Comparison of ENCODE assay signal across 8 cellular contexts in genomic region chr1:32394141-32394889, GRCh38. TPM values are rescaled to one million over a fixed set of nuclear protein-coding genes. Genes with fewer than 3 reads are reported as not detected.
A peak's percentile ranks its signal among the peaks of the same experiment; 100 is the strongest.
DNase-seq lines count a peak whose midpoint lies in the region; ATAC-seq and TF ChIP-seq lines count a peak whose summit lies in the region.

Gene BSDC1 (minus strand): TSS chr1:32394441. CDS start chr1:32394414, 27 bp downstream.

- intact Hi-C loops in head of caudate nucleus (cut with DNase I): loop anchor here (2.0 to 10.0 kb wide), 3 partner anchors 44 to 260 kb away; partner anchors contain the start of genes EIF3I, RBBP4, TMEM234 and ZBTB8OS

- TF ChIP-seq CTCF in GM12864 (IDR thresholded peaks at IDR 0.05; ENCODE audit: low read depth, low read length, missing control alignments) (no peak), osteocyte (IDR thresholded peaks at IDR 0.05) (no peak)

- DNase-seq in GM12864 (ENCODE audit: low read depth) (peak; percentile 94), NCI-H1417 (lab: John Stamatoyannopoulos, UW) (peak; percentile 98 to 100 (median 99)), SW 1271 (lab: John Stamatoyannopoulos, UW) (peak; percentile 97), head of caudate nucleus (peak; percentile 95 to 100 (median 99)), osteocyte (ENCODE audit: extremely low spot score, unreplicated experiment) (peak; percentile 99)
- DNase-seq in activated naive CD8-positive, alpha-beta T cell treated with anti-CD3 and anti-CD28 coated beads, Interleukin-2, amount 50 U/mL, for 16 hours (ENCODE audit: low read depth, low spot score): peak; percentile 99

- peak within 1 kb of the TSS; percentile 94 for H3K27ac ChIP-seq in thymus (ENCODE audit: low read depth)

- H3K4me3 ChIP-seq in GM12864 (ENCODE audit: low read depth, low read length): peak within 1 kb of the TSS; percentile 76
- H3K4me3 ChIP-seq in thymus (ENCODE audit: low read length): peak within 1 kb of the TSS; percentile 61

- peaks cover 8% of the 10 kb centered on the region for H3K4me1 ChIP-seq in thymus (ENCODE audit: control insufficient read depth, insufficient read depth, low read length)

- peak within 1 kb of the TSS; percentile 99 for H3K27ac Mint-ChIP-seq in osteocyte (ENCODE audit: unreplicated experiment)

- no peaks in the 10 kb centered on the region for H3K9me3 Mint-ChIP-seq in osteocyte (ENCODE audit: unreplicated experiment)

- ATAC-seq in HG02759 (IDR thresholded peaks at IDR 0.05; ENCODE audit: unreplicated experiment): peak; percentile 97

- H3K9me3 ChIP-seq in thymus (ENCODE audit: control insufficient read depth): no peaks in the 10 kb centered on the region

- peaks cover 13% of the 10 kb centered on the region for H3K36me3 ChIP-seq in thymus (ENCODE audit: control insufficient read depth, insufficient read depth)

- H3K27me3 ChIP-seq in thymus (ENCODE audit: control insufficient read depth, insufficient read depth): no peaks in the 10 kb centered on the region

- no peaks in the 10 kb centered on the region for H3K27me3 Mint-ChIP-seq in osteocyte (ENCODE audit: unreplicated experiment)

- WGBS in thymus: under 1% methylated on average over 48 of the region's 48 CpGs

- no peaks in the 10 kb centered on the region for H3K36me3 Mint-ChIP-seq in osteocyte (ENCODE audit: unreplicated experiment)

- peak within 1 kb of the TSS; percentile 100 for H3K4me3 Mint-ChIP-seq in osteocyte (ENCODE audit: unreplicated experiment)

- peaks cover 25% of the 10 kb centered on the region for H3K4me1 Mint-ChIP-seq in osteocyte (ENCODE audit: unreplicated experiment)

RNA-seq across cellular contexts. Expression of gene BSDC1, which starts in this region (rescaled TPM):
- 71.2 and 77.4 TPM in 2 replicates for total RNA-seq in osteocyte
- polyA plus RNA-seq in thymus: 36.6 TPM

Comparison
In these comparisons a context has a peak if more than half of its experiments do, and no peak if none do; other contexts are left out.
1. Peak in every context shown above with its lines: DNase-seq, ATAC-seq, H3K4me3 ChIP-seq and H3K27ac ChIP-seq.